Comparison of ENCODE assay signal across 14 cellular contexts in genomic region chr1:16068356-16069270, GRCh38. TPM values are rescaled to one million over a fixed set of nuclear protein-coding genes. Genes with fewer than 3 reads are reported as not detected.
DNase-seq lines count a peak whose midpoint lies in the region; ATAC-seq and TF ChIP-seq lines count a peak whose summit lies in the region.
"Had no signal": no experiment of that assay in that cellular context is flagged by ENCODE, and none has a peak within 500 bp of the region (broad histone marks: within the 10 kb centered on the region; RNA-seq: fewer than 3 reads in every experiment).

No MANE protein-coding gene starts in this region.

- no peaks in the 10 kb centered on the region for H4K20me1 ChIP-seq in osteoblast (ENCODE audit: insufficient read depth, low read length)

- 44 to 58% (median 53%) methylated on average over 8 to 11 of the region's 11 CpGs for WGBS in heart left ventricle, 4 donors

- no peaks in the 10 kb centered on the region for H3K9me3 Mint-ChIP-seq in WTC11
- no peaks in the 10 kb centered on the region for H3K9me3 Mint-ChIP-seq in chondrocyte (ENCODE audit: low read depth)
- no peaks in the 10 kb centered on the region for H3K9me3 Mint-ChIP-seq in activated T-helper 17 cell treated with anti-CD3 and anti-CD28 coated beads, Interleukin-2, amount 50 U/mL, for 72 hours
- H3K9me3 Mint-ChIP-seq: activated CD4-positive, alpha-beta T cell treated with anti-CD3 and anti-CD28 coated beads, Interleukin-2, amount 10 ng/mL, durations not matched to agents 7 days and 5 days; activated naive CD4-positive, alpha-beta T cell treated with anti-CD3 and anti-CD28 coated beads, Interleukin-2, amount 50 U/mL, for 72 hours had no signal

- H3K27me3 ChIP-seq in heart left ventricle (peaks cover 0 to 13% (median 0%) of the 10 kb centered on the region in 9 donors), osteoblast (ENCODE audit: insufficient read depth, low read length) (peaks cover 2% of the 10 kb centered on the region)
- H3K27me3 ChIP-seq: SJSA1 had no signal

- H3K4me3 Mint-ChIP-seq in WTC11 = no peak overlapping the region
- no peak overlapping the region for H3K4me3 Mint-ChIP-seq in chondrocyte (ENCODE audit: unreplicated experiment)
- H3K4me3 Mint-ChIP-seq in activated T-helper 17 cell treated with anti-CD3 and anti-CD28 coated beads, Interleukin-2, amount 50 U/mL, for 72 hours = no peak overlapping the region
- H3K4me3 Mint-ChIP-seq: activated CD4-positive, alpha-beta T cell treated with anti-CD3 and anti-CD28 coated beads, Interleukin-2, amount 10 ng/mL, durations not matched to agents 7 days and 5 days had no signal

- H2AFZ ChIP-seq in osteoblast (ENCODE audit: low read length) = no peak overlapping the region

- intact Hi-C loops in heart left ventricle (cut with DNase I) (no loop called here), sciatic nerve (cut with DNase I) (no loop called here)

- CTCF ChIA-PET in WTC11 (lab: Charles Lee) = interaction anchor here (0.6 to 1.9 kb wide), 5 partner anchors 10 to 552 kb away, joined by 3 to 8 read pairs (median 3); no protein-coding TSS in a partner anchor

- H3K4me3 ChIP-seq in heart left ventricle = no peak overlapping the region
- no peak overlapping the region for H3K4me3 ChIP-seq in osteoblast (ENCODE audit: insufficient read depth, low read length)
- H3K4me3 ChIP-seq: SJSA1 had no signal

- ATAC-seq in WTC11 = no peak
- ATAC-seq in heart left ventricle = peak; percentile 79 to 89 (median 82)
- ATAC-seq in sciatic nerve = no peak
- no peak for ATAC-seq in activated T-helper 17 cell treated with anti-CD3 and anti-CD28 coated beads, Interleukin-2, amount 50 U/mL, for 72 hours (replicated peaks)
- ATAC-seq: activated naive CD4-positive, alpha-beta T cell treated with anti-CD3 and anti-CD28 coated beads, Interleukin-2, amount 50 U/mL, for 72 hours had no signal

- TF ChIP-seq CTCF in WTC11 (IDR thresholded peaks at IDR 0.05) (no peak), heart left ventricle (IDR thresholded peaks at IDR 0.05) (no peak), osteoblast (IDR thresholded peaks at IDR 0.05; ENCODE audit: extremely low read depth, low read depth, low read length) (no peak), chondrocyte (IDR thresholded peaks at IDR 0.05) (no peak)

- H3K27ac ChIP-seq in heart left ventricle = peak overlapping the region in 6 of 12 donors; percentile 1 to 67 (median 48)
- no peak overlapping the region for H3K27ac ChIP-seq in osteoblast (ENCODE audit: low read depth, low read length)
- H3K27ac ChIP-seq: SJSA1 had no signal

- peaks cover 20% of the 10 kb centered on the region for H3K27me3 Mint-ChIP-seq in WTC11 (ENCODE audit: low read depth)
- H3K27me3 Mint-ChIP-seq in chondrocyte (ENCODE audit: low read depth) = peaks cover 15% of the 10 kb centered on the region
- peaks cover 7% of the 10 kb centered on the region for H3K27me3 Mint-ChIP-seq in activated T-helper 17 cell treated with anti-CD3 and anti-CD28 coated beads, Interleukin-2, amount 50 U/mL, for 72 hours

- POLR2A ChIA-PET in WTC11 (lab: Charles Lee) = no interaction called here

- H3K9me3 ChIP-seq in heart left ventricle (no peaks in the 10 kb centered on the region), osteoblast (ENCODE audit: low read depth, low read length) (no peaks in the 10 kb centered on the region)
- H3K9me3 ChIP-seq: SJSA1 had no signal

- H3K36me3 Mint-ChIP-seq in WTC11 (no peaks in the 10 kb centered on the region), chondrocyte (ENCODE audit: low read depth) (no peaks in the 10 kb centered on the region)
- no peaks in the 10 kb centered on the region for H3K36me3 Mint-ChIP-seq in activated T-helper 17 cell treated with anti-CD3 and anti-CD28 coated beads, Interleukin-2, amount 50 U/mL, for 72 hours (ENCODE audit: low read depth)
- H3K36me3 Mint-ChIP-seq: activated naive CD4-positive, alpha-beta T cell treated with anti-CD3 and anti-CD28 coated beads, Interleukin-2, amount 50 U/mL, for 72 hours had no signal

- H3K4me2 ChIP-seq in osteoblast (ENCODE audit: insufficient read depth, low read length) = no peak overlapping the region

- TF ChIP-seq POLR2A in heart left ventricle (IDR thresholded peaks at IDR 0.05) = no peak

- no peaks in the 10 kb centered on the region for H3K36me3 ChIP-seq in heart left ventricle
- no peaks in the 10 kb centered on the region for H3K36me3 ChIP-seq in osteoblast (ENCODE audit: insufficient read depth, low read length)
- H3K36me3 ChIP-seq: SJSA1 had no signal

- H3K4me1 ChIP-seq in heart left ventricle (peaks cover 0 to 37% (median 20%) of the 10 kb centered on the region in 12 donors), osteoblast (ENCODE audit: insufficient read depth, low read length) (peaks cover under 1% of the 10 kb centered on the region)

- H3K79me2 ChIP-seq in osteoblast (ENCODE audit: insufficient read depth, low read length) = no peaks in the 10 kb centered on the region

- H3K4me1 Mint-ChIP-seq in WTC11 (peaks cover 28% of the 10 kb centered on the region), chondrocyte (ENCODE audit: low read depth) (no peaks in the 10 kb centered on the region)
- H3K4me1 Mint-ChIP-seq in activated T-helper 17 cell treated with anti-CD3 and anti-CD28 coated beads, Interleukin-2, amount 50 U/mL, for 72 hours = peaks cover 14% of the 10 kb centered on the region

- peak overlapping the region; percentile 31; the same call in 1 of the 2 replicates for H3K27ac Mint-ChIP-seq in WTC11
- H3K27ac Mint-ChIP-seq in chondrocyte (ENCODE audit: unreplicated experiment) = no peak overlapping the region
- no peak overlapping the region for H3K27ac Mint-ChIP-seq in activated T-helper 17 cell treated with anti-CD3 and anti-CD28 coated beads, Interleukin-2, amount 50 U/mL, for 72 hours
- H3K27ac Mint-ChIP-seq: activated CD4-positive, alpha-beta T cell treated with anti-CD3 and anti-CD28 coated beads, Interleukin-2, amount 10 ng/mL, durations not matched to agents 7 days and 5 days; activated naive CD4-positive, alpha-beta T cell treated with anti-CD3 and anti-CD28 coated beads, Interleukin-2, amount 50 U/mL, for 72 hours had no signal

- DNase-seq in DMS53 treated with DMSO at 0.1 percent for 48 hours (lab: John Stamatoyannopoulos, UW; ENCODE audit: unreplicated experiment) (peak; percentile 47), WTC11 (ENCODE audit: low spot score) (no peak), heart left ventricle (peak; percentile 67 to 83 (median 79)), osteoblast (ENCODE audit: insufficient read length, low spot score, missing footprints) (peak; percentile 93), chondrocyte (ENCODE audit: low spot score) (no peak), sciatic nerve (ENCODE audit: low spot score) (no peak)
- no peak for DNase-seq in central memory CD4-positive, alpha-beta T cell
- DNase-seq: activated CD4-positive, alpha-beta T cell treated with anti-CD3 and anti-CD28 coated beads, Interleukin-2, amount 10 ng/mL, durations not matched to agents 7 days and 5 days; DMS 273 treated with DMSO at 0.1 percent for 48 hours; KBM-7; NCI-H345 had no signal

TF ChIP-seq in WTC11, 78 proteins besides CTCF, POLR2A, EP300 and RAD21 (continues in another document):
- TF ChIP-seq ZNF512 (CRISPR knock-in tag; IDR thresholded peaks at IDR 0.05; ENCODE audit: borderline replicate concordance) = no peak

RNA-seq across cellular contexts. Expression of gene FAM131C, which starts 4.8 kb away (rescaled TPM):
- total RNA-seq in WTC11 (2021) = 1.4 to 2.0 TPM (median 1.8 TPM) in 3 replicates
- total RNA-seq in heart left ventricle = 10 to 100 TPM in 1 of 9 donors, 1 to 10 TPM in 8; 1.2 to 17.8 (median 3.4) TPM
- polyA plus RNA-seq in heart left ventricle = 1 to 10 TPM; 1.1 to 9.3 TPM
- total RNA-seq in osteoblast = 0.36 TPM in 1 of 2 replicates, not detected in the other
- total RNA-seq in chondrocyte = 0.24 to 0.72 TPM (median 0.70 TPM) in 3 replicates
- total RNA-seq in sciatic nerve = not detected
- under 1 TPM; 0.24 to 0.69 TPM for total RNA-seq in activated T-helper 17 cell treated with anti-CD3 and anti-CD28 coated beads, Interleukin-2, amount 50 U/mL, for 72 hours

RNA-seq across cellular contexts. Expression of gene CLCNKB, which starts 25.0 kb away (rescaled TPM):
- total RNA-seq in WTC11 (2021) = 1.8 to 3.1 TPM (median 2.5 TPM) in 3 replicates
- total RNA-seq in heart left ventricle = 1 to 10 TPM in 8 of 9 donors, under 1 TPM in 1; 0.51 to 2.7 (median 1.8) TPM
- polyA plus RNA-seq in heart left ventricle = 1 to 10 TPM in 1 of 2 donors, under 1 TPM in 1; 0.50 to 1.5 TPM
- 0.29 and 0.36 TPM in 2 replicates for total RNA-seq in osteoblast
- total RNA-seq in chondrocyte = 0.57 to 0.69 TPM in 2 of 3 replicates, not detected in the other
- 1.4 TPM for total RNA-seq in sciatic nerve
- total RNA-seq in activated T-helper 17 cell treated with anti-CD3 and anti-CD28 coated beads, Interleukin-2, amount 50 U/mL, for 72 hours = under 1 TPM in 1 of 2 donors, not detected in 1; 0.13 TPM
- total RNA-seq: activated CD4-positive, alpha-beta T cell treated with anti-CD3 and anti-CD28 coated beads, Interleukin-2, amount 10 ng/mL, durations not matched to agents 7 days and 5 days; activated naive CD4-positive, alpha-beta T cell treated with anti-CD3 and anti-CD28 coated beads, Interleukin-2, amount 50 U/mL, for 72 hours; SJSA1 had no signal

RNA-seq across cellular contexts. Expression of gene CLCNKA, which starts 46.8 kb away (rescaled TPM):
- total RNA-seq in WTC11 (2021) = 1.5 to 2.7 TPM (median 2.7 TPM) in 3 replicates
- total RNA-seq in heart left ventricle = 1 to 10 TPM in 1 of 9 donors, under 1 TPM in 6, not detected in 2; 0.25 to 1.1 (median 0.53) TPM
- polyA plus RNA-seq in heart left ventricle = under 1 TPM; 0.25 to 0.95 TPM
- total RNA-seq in osteoblast = not detected in 2 replicates
- total RNA-seq in chondrocyte = 0.12 to 0.31 TPM (median 0.21 TPM) in 3 replicates
- total RNA-seq in sciatic nerve = 0.13 TPM
- total RNA-seq in activated T-helper 17 cell treated with anti-CD3 and anti-CD28 coated beads, Interleukin-2, amount 50 U/mL, for 72 hours = under 1 TPM in 1 of 2 donors, not detected in 1; 0.40 TPM
- total RNA-seq: activated CD4-positive, alpha-beta T cell treated with anti-CD3 and anti-CD28 coated beads, Interleukin-2, amount 10 ng/mL, durations not matched to agents 7 days and 5 days; SJSA1 had no signal

RNA-seq across cellular contexts. Expression of gene HSPB7, which starts 50.8 kb away (rescaled TPM):
- total RNA-seq in WTC11 (2021) (0.11 to 0.23 TPM (median 0.21 TPM) in 3 replicates), heart left ventricle (over 10,000 TPM in 1 of 9 donors, 1,000 to 10,000 TPM in 8; 2,598 to 10,910 (median 4,655) TPM), osteoblast (4.1 and 6.9 TPM in 2 replicates), chondrocyte (61.2 to 160 TPM (median 160 TPM) in 3 replicates), sciatic nerve (10.7 TPM)
- polyA plus RNA-seq in heart left ventricle = 1,000 to 10,000 TPM; 7,048 to 8,299 TPM
- not detected for total RNA-seq in activated T-helper 17 cell treated with anti-CD3 and anti-CD28 coated beads, Interleukin-2, amount 50 U/mL, for 72 hours
- total RNA-seq: activated CD4-positive, alpha-beta T cell treated with anti-CD3 and anti-CD28 coated beads, Interleukin-2, amount 10 ng/mL, durations not matched to agents 7 days and 5 days; activated naive CD4-positive, alpha-beta T cell treated with anti-CD3 and anti-CD28 coated beads, Interleukin-2, amount 50 U/mL, for 72 hours; SJSA1 had no signal

Comparison
In these comparisons a context has a peak if more than half of its experiments do, and no peak if none do; other contexts are left out.
1. DNase-seq: peak in DMS53 treated with DMSO at 0.1 percent for 48 hours (single experiment), heart left ventricle (5 of 5) and osteoblast (single experiment); none in WTC11 (single experiment), central memory CD4-positive, alpha-beta T cell (single experiment), chondrocyte (single experiment) and sciatic nerve (single experiment).
2. ATAC-seq: peak in heart left ventricle (4 of 4); none in WTC11 (single experiment), sciatic nerve (single experiment) and activated T-helper 17 cell treated with anti-CD3 and anti-CD28 coated beads, Interleukin-2, amount 50 U/mL, for 72 hours (single experiment).